ENCODE assay signal across 9 cellular contexts in genomic region chr3:119690043-119690656, GRCh38. TPM values are rescaled to one million over a fixed set of nuclear protein-coding genes. Genes with fewer than 3 reads are reported as not detected.
A peak's percentile ranks its signal among the peaks of the same experiment; 100 is the strongest.
DNase-seq lines count a peak whose midpoint lies in the region; ATAC-seq, FAIRE-seq and TF ChIP-seq lines count a peak whose summit lies in the region.
"Had no signal": no experiment of that assay in that cellular context is flagged by ENCODE, and none has a peak within 500 bp of the region (broad histone marks: within the 10 kb centered on the region; RNA-seq: fewer than 3 reads in every experiment).

No MANE protein-coding gene starts in this region.

- FAIRE-seq in astrocyte (lab: Jason Lieb, UNC), result no peak

- H4K20me1 ChIP-seq in astrocyte (ENCODE audit: insufficient read depth, low read length), result no peaks in the 10 kb centered on the region

- H3K79me2 ChIP-seq in astrocyte (ENCODE audit: insufficient read depth, low read length), result no peaks in the 10 kb centered on the region

- H3K9me3 ChIP-seq in astrocyte (ENCODE audit: insufficient read depth, low read depth, low read length), result peaks cover 5% of the 10 kb centered on the region
- H3K9me3 ChIP-seq in lower lobe of right lung, result no peaks in the 10 kb centered on the region

- no peaks in the 10 kb centered on the region for H3K4me1 Mint-ChIP-seq in astrocyte (ENCODE audit: low read depth, unreplicated experiment)

- no peaks in the 10 kb centered on the region for H3K36me3 ChIP-seq in BJ (ENCODE audit: control insufficient read depth, insufficient read depth, low read length)
- H3K36me3 ChIP-seq in astrocyte (ENCODE audit: insufficient read depth, low read length), result no peaks in the 10 kb centered on the region
- no peaks in the 10 kb centered on the region for H3K36me3 ChIP-seq in lower lobe of right lung

- H2AFZ ChIP-seq in astrocyte (ENCODE audit: low read depth, low read length), result no peak overlapping the region

- TF ChIP-seq CTCF in BJ (IDR thresholded peaks at IDR 0.05; ENCODE audit: insufficient read depth, low read depth, low read length) (peak; percentile 46), HFF-Myc (IDR thresholded peaks at IDR 0.05; ENCODE audit: low read depth, low read length, missing control alignments) (peak; percentile 51), astrocyte (IDR thresholded peaks at IDR 0.05; ENCODE audit: insufficient read depth, low read depth, low read length) (peak; percentile 49), lower lobe of right lung (IDR thresholded peaks at IDR 0.05) (peak; percentile 50)

- peaks cover 6% of the 10 kb centered on the region; the same call in 1 of the 2 replicates for H3K27me3 ChIP-seq in BJ (ENCODE audit: control insufficient read depth, insufficient read depth, low read length)
- H3K27me3 ChIP-seq in astrocyte (ENCODE audit: insufficient read depth, low read length), result no peaks in the 10 kb centered on the region
- H3K27me3 ChIP-seq in lower lobe of right lung (ENCODE audit: low read depth), result no peaks in the 10 kb centered on the region

- peaks cover 13% of the 10 kb centered on the region for H3K27me3 Mint-ChIP-seq in astrocyte (ENCODE audit: low read depth, unreplicated experiment)

- DNase-seq in BJ (ENCODE audit: low read depth), result no peak
- DNase-seq in HFF-Myc (ENCODE audit: extremely low read depth, low read depth), result no peak
- DNase-seq in astrocyte (ENCODE audit: low read depth), result no peak
- DNase-seq in lower lobe of right lung, result no peak
- no peak for DNase-seq in cerebellar cortex (ENCODE audit: low spot score)
- no peak for DNase-seq in stimulated activated naive CD8-positive, alpha-beta T cell treated with anti-CD3 and anti-CD28 coated beads, Interleukin-15, Interleukin-2, amounts not matched to agents 100 U/mL and 50 U/mL, for 24 hours
- no peak for DNase-seq in nucleus accumbens (lab: John Stamatoyannopoulos, UW)
- DNase-seq: effector CD4-positive, alpha-beta T cell had no signal

- H3K4me3 ChIP-seq in BJ (ENCODE audit: low read depth, low read length), result no peak overlapping the region
- no peak overlapping the region for H3K4me3 ChIP-seq in HFF-Myc (replicated peaks; ENCODE audit: low read depth, low read length)
- H3K4me3 ChIP-seq in astrocyte (ENCODE audit: insufficient read depth, low read depth, low read length), result no peak overlapping the region
- H3K4me3 ChIP-seq in lower lobe of right lung, result no peak overlapping the region

- no peaks in the 10 kb centered on the region for H3K36me3 Mint-ChIP-seq in astrocyte (ENCODE audit: low read depth, unreplicated experiment)

- intact Hi-C loops in lower lobe of right lung (cut with DNase I), result no loop called here

- H3K4me1 ChIP-seq in astrocyte (ENCODE audit: insufficient read depth, low read length) (no peaks in the 10 kb centered on the region), lower lobe of right lung (no peaks in the 10 kb centered on the region)

- ATAC-seq in lower lobe of right lung (peak in 1 of 2 donors; percentile 45), GM21526 (IDR thresholded peaks at IDR 0.05; ENCODE audit: low FRiP score, unreplicated experiment) (no peak)
- no peak for ATAC-seq in stimulated activated naive CD8-positive, alpha-beta T cell treated with anti-CD3 and anti-CD28 coated beads, Interleukin-15, Interleukin-2, amounts not matched to agents 100 U/mL and 50 U/mL, for 24 hours

- H3K27ac Mint-ChIP-seq in astrocyte (ENCODE audit: unreplicated experiment), result no peak overlapping the region

- H3K27ac ChIP-seq in astrocyte (ENCODE audit: low read depth, low read length), result no peak overlapping the region
- H3K27ac ChIP-seq in lower lobe of right lung, result no peak overlapping the region

- POLR2A ChIA-PET in BJ (lab: Charles Lee), result no interaction called here

- no peak overlapping the region for H3K4me3 Mint-ChIP-seq in astrocyte (ENCODE audit: unreplicated experiment)

- H3K4me2 ChIP-seq in astrocyte (ENCODE audit: low read length), result no peak overlapping the region

- H3K9ac ChIP-seq in astrocyte (ENCODE audit: low read length), result no peak overlapping the region

- peaks cover 8% of the 10 kb centered on the region for H3K9me3 Mint-ChIP-seq in astrocyte (ENCODE audit: unreplicated experiment)

- CTCF ChIA-PET in BJ (lab: Yijun Ruan, JAX), result interaction anchor here (0.7 to 2.0 kb wide), 8 partner anchors 8 to 1941 kb away, joined by 3 to 12 read pairs (median 3); partner anchors contain the start of gene B4GALT4

RNA-seq across cellular contexts. Expression of gene CFAP91, which starts 12.7 kb away (rescaled TPM):
- polyA plus RNA-seq in BJ (2011; rRNA removed), result 0.16 TPM in 1 of 2 replicates, not detected in the other
- not detected in 2 replicates for polyA minus RNA-seq in BJ (2011; rRNA and poly(A)+ RNA removed)
- total RNA-seq in astrocyte, result 0.16 TPM in 1 of 2 replicates, not detected in the other
- total RNA-seq in lower lobe of right lung, result 9.0 TPM

RNA-seq across cellular contexts. Expression of gene COX17, which starts 12.9 kb away (rescaled TPM):
- 42.0 and 48.1 TPM in 2 replicates for polyA plus RNA-seq in BJ (2011; rRNA removed)
- 6.8 and 7.7 TPM in 2 replicates for polyA minus RNA-seq in BJ (2011; rRNA and poly(A)+ RNA removed)
- 22.8 and 24.3 TPM in 2 replicates for total RNA-seq in astrocyte
- total RNA-seq in lower lobe of right lung, result 54.4 TPM

RNA-seq across cellular contexts. Expression of gene POPDC2, which starts 29.8 kb away (rescaled TPM):
- 1.9 and 2.3 TPM in 2 replicates for polyA plus RNA-seq in BJ (2011; rRNA removed)
- 2.0 and 4.5 TPM in 2 replicates for polyA minus RNA-seq in BJ (2011; rRNA and poly(A)+ RNA removed)
- total RNA-seq in astrocyte, result 1.8 and 2.1 TPM in 2 replicates
- total RNA-seq in lower lobe of right lung, result 1.5 TPM
